In the genomic region with DNA sequence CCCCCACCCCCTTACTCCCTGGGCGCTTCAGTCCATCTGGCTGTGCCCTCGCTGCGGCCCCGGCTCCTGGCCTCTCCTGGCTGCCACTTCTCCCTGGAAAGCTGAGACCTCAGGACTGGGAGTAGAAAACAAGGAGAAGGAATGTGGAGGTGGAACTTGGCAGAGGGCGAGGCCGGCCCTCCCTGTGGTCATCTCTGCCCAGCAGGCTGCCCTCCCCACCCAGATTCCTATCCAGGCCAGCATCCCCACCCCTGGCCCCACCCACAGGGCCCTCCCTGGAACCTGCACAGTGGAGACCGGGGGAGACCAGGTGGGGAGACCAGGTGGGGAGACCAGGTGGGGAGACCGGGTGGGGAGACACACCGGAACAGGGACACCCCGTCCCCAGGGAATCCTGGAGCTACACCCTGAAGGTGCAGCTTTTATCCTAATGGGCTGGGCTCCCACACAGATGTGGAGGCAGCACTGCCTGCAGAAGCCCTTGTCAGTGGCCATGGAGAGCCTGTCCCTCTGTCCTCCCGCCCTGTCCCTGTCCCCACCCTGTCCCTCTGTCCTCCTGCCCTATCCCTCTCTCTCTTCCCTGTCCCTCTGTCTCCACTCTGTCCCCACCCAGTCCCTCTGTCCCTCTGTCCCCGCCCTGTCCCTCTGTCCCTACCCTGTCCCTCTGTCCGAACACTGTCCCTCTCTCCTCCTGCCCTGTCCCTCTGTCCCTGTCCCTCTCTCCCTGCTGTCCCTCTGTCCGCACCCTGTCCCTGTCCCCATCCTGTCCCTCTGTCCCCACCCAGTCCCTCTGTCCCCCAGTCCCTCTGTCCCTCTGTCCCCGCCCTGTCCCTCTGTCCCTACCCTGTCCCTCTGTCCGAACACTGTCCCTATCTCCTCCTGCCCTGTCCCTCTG, we compare ENCODE assay signal across 23 cellular contexts.
DNase-seq lines count a peak whose midpoint lies in the region; ATAC-seq, FAIRE-seq and TF ChIP-seq lines count a peak whose summit lies in the region.
"Had no signal": no experiment of that assay in that cellular context is flagged by ENCODE, and none has a peak within 500 bp of the region (broad histone marks: within the 10 kb centered on the region; RNA-seq: fewer than 3 reads in every experiment).

No MANE protein-coding gene starts in this region.

- TF ChIP-seq CTCF in RWPE2 (IDR thresholded peaks at IDR 0.05; ENCODE audit: poor library complexity, severe bottlenecking) (no peak), left lung (IDR thresholded peaks at IDR 0.05) (no peak)

- H3K27me3 ChIP-seq in RWPE2 (ENCODE audit: insufficient read depth, poor library complexity, severe bottlenecking) (no peaks in the 10 kb centered on the region), left lung (peaks cover 0 to 16% of the 10 kb centered on the region in 2 donors)
- H3K27me3 ChIP-seq: cardiac muscle cell, right atrium auricular region had no signal

- H3K9me3 Mint-ChIP-seq in naive thymus-derived CD8-positive, alpha-beta T cell = no peaks in the 10 kb centered on the region
- H3K9me3 Mint-ChIP-seq: activated CD8-positive, alpha-beta T cell treated with anti-CD3 and anti-CD28 coated beads for 36 hours; activated naive CD8-positive, alpha-beta T cell treated with anti-CD3 and anti-CD28 coated beads, Interleukin-2, amount 50 U/mL, for 24 hours; mesothelial cell of epicardium had no signal

- TF ChIP-seq POLR2A in H54 (IDR thresholded peaks at IDR 0.05; ENCODE audit: low read depth, low read length) = no peak

- H3K4me1 Mint-ChIP-seq in naive thymus-derived CD8-positive, alpha-beta T cell = peaks cover 0 to 2% (median 0%) of the 10 kb centered on the region in 4 donors
- H3K4me1 Mint-ChIP-seq: activated naive CD8-positive, alpha-beta T cell treated with anti-CD3 and anti-CD28 coated beads, Interleukin-2, amount 50 U/mL, for 24 hours; CD8-positive, alpha-beta memory T cell had no signal

- POLR2A ChIA-PET in naive thymus-derived CD8-positive, alpha-beta T cell (lab: Charles Lee) = no interaction called here

- ATAC-seq in RWPE2 (ENCODE audit: low read depth) (peak; percentile 80), left lung (peak; percentile 77), HG02884 (IDR thresholded peaks at IDR 0.05; ENCODE audit: unreplicated experiment) (no peak), GM18873 (IDR thresholded peaks at IDR 0.05; ENCODE audit: low FRiP score, unreplicated experiment) (no peak), left lobe of liver (no peak)
- no peak for ATAC-seq in naive thymus-derived CD8-positive, alpha-beta T cell
- ATAC-seq: activated CD8-positive, alpha-beta T cell treated with anti-CD3 and anti-CD28 coated beads for 36 hours; activated naive CD8-positive, alpha-beta T cell treated with anti-CD3 and anti-CD28 coated beads, Interleukin-2, amount 50 U/mL, for 24 hours; esophagus mucosa had no signal

- intact Hi-C loops in left lung (cut with DNase I) = no loop called here

- H3K36me3 ChIP-seq in RWPE2 (ENCODE audit: low read depth) (no peaks in the 10 kb centered on the region), left lung (no peaks in the 10 kb centered on the region)
- H3K36me3 ChIP-seq: cardiac muscle cell, right atrium auricular region, WERI-Rb-1 had no signal

- H3K4me1 ChIP-seq in RWPE2 (ENCODE audit: insufficient read depth, poor library complexity, severe bottlenecking) (peaks cover 10% of the 10 kb centered on the region), left lung (peaks cover 9 to 15% of the 10 kb centered on the region in 2 donors)

- H3K27me3 Mint-ChIP-seq in naive thymus-derived CD8-positive, alpha-beta T cell = peaks cover 16 to 59% (median 35%) of the 10 kb centered on the region in 5 donors

- H3K27ac ChIP-seq in RWPE2 (ENCODE audit: poor library complexity, severe bottlenecking) (peak overlapping the region; percentile 43), left lung (no peak overlapping the region)
- H3K27ac ChIP-seq: cardiac muscle cell, dorsolateral prefrontal cortex, GM23248, right atrium auricular region, WERI-Rb-1 had no signal

- H3K4me3 Mint-ChIP-seq in naive thymus-derived CD8-positive, alpha-beta T cell = no peak overlapping the region
- H3K4me3 Mint-ChIP-seq: activated CD8-positive, alpha-beta T cell treated with anti-CD3 and anti-CD28 coated beads for 36 hours; activated naive CD8-positive, alpha-beta T cell treated with anti-CD3 and anti-CD28 coated beads, Interleukin-2, amount 50 U/mL, for 24 hours; CD8-positive, alpha-beta memory T cell; mesothelial cell of epicardium had no signal

- no peak overlapping the region for H3K4me3 ChIP-seq in RWPE2 (ENCODE audit: severe bottlenecking)
- no peak overlapping the region for H3K4me3 ChIP-seq in left lung
- H3K4me3 ChIP-seq: cardiac muscle cell, dorsolateral prefrontal cortex, GM23248, right atrium auricular region had no signal

- H3K9me3 ChIP-seq in RWPE2 (ENCODE audit: severe bottlenecking) (no peaks in the 10 kb centered on the region), left lung (no peaks in the 10 kb centered on the region)
- H3K9me3 ChIP-seq: right atrium auricular region had no signal

- FAIRE-seq in H54 (lab: Jason Lieb, UNC) = no peak

- no peaks in the 10 kb centered on the region for H3K36me3 Mint-ChIP-seq in naive thymus-derived CD8-positive, alpha-beta T cell
- H3K36me3 Mint-ChIP-seq: CD8-positive, alpha-beta memory T cell; mesothelial cell of epicardium had no signal

- DNase-seq in A172 (ENCODE audit: low spot score) = peak; percentile 93
- peak; percentile 59 for DNase-seq in H54 (ENCODE audit: insufficient read length, low spot score)
- peak; percentile 71 for DNase-seq in RWPE2 (ENCODE audit: low spot score)
- peak in 1 of 2 donors; percentile 73 for DNase-seq in left lung
- DNase-seq in naive thymus-derived CD8-positive, alpha-beta T cell = no peak
- no peak for DNase-seq in left lobe of liver (ENCODE audit: low spot score)
- DNase-seq: activated CD8-positive, alpha-beta T cell treated with anti-CD3 and anti-CD28 coated beads for 36 hours; activated naive CD8-positive, alpha-beta T cell treated with anti-CD3 and anti-CD28 coated beads, Interleukin-2, amount 50 U/mL, for 24 hours; activated T-cell treated with anti-CD3 and anti-CD28 coated beads, Interleukin-2, amount 50 U/mL, for 48 hours; glutamatergic neuron; GM23248; NCI-H1417 treated with DMSO at 0.1 percent for 48 hours; nucleus accumbens; T-helper 1 cell; WERI-Rb-1 had no signal

- no peak overlapping the region for H3K27ac Mint-ChIP-seq in naive thymus-derived CD8-positive, alpha-beta T cell
- H3K27ac Mint-ChIP-seq: activated CD8-positive, alpha-beta T cell treated with anti-CD3 and anti-CD28 coated beads for 36 hours; activated naive CD8-positive, alpha-beta T cell treated with anti-CD3 and anti-CD28 coated beads, Interleukin-2, amount 50 U/mL, for 24 hours; CD8-positive, alpha-beta memory T cell; mesothelial cell of epicardium had no signal

Comparison
In these comparisons a context has a peak if more than half of its experiments do, and no peak if none do; other contexts are left out.
1. DNase-seq: peak in A172 (single experiment), H54 (single experiment) and RWPE2 (single experiment); none in naive thymus-derived CD8-positive, alpha-beta T cell (0 of 10) and left lobe of liver (single experiment).
2. ATAC-seq: peak in RWPE2 (single experiment) and left lung (single experiment); none in naive thymus-derived CD8-positive, alpha-beta T cell (0 of 2), HG02884 (single experiment), GM18873 (single experiment) and left lobe of liver (single experiment).